Comparison of ENCODE assay signal across 8 cellular contexts in genomic region chr2:95403204-95403721, GRCh38. TPM values are rescaled to one million over a fixed set of nuclear protein-coding genes. Genes with fewer than 3 reads are reported as not detected.
DNase-seq lines count a peak whose midpoint lies in the region; ATAC-seq and TF ChIP-seq lines count a peak whose summit lies in the region.
"Not testable (repeated sequence)": the region's sequence is repeated elsewhere in the genome, so short reads cannot be mapped to it uniquely, and the experiment has no call there.

No MANE protein-coding gene starts in this region.

- CTCF ChIA-PET in CD8-positive, alpha-beta T cell (lab: Charles Lee), result interaction anchor here (0.6 kb wide), 1 partner anchor 32 kb away, joined by 3 read pairs; no protein-coding TSS in a partner anchor
- CTCF ChIA-PET in Panc1 (lab: Charles Lee), result interaction anchor here (1.5 kb wide), 1 partner anchor 58 kb away, joined by 4 read pairs; no protein-coding TSS in a partner anchor

- H3K4me3 Mint-ChIP-seq in CD8-positive, alpha-beta T cell, result peak overlapping the region; percentile 98
- peak overlapping the region; percentile 99 for H3K4me3 Mint-ChIP-seq in activated T-helper 1 cell treated with anti-CD3 and anti-CD28 coated beads, Interleukin-12 subunit alpha, Interleukin-12 subunit beta, Interleukin-2, Interleukin-4 antibody, amounts not matched to agents 30 ng/mL and 10 ng/mL and 1 ng/mL, durations not matched to agents 14 hours and 24 hours and 36 hours

- peaks cover 16% of the 10 kb centered on the region for H3K36me3 Mint-ChIP-seq in CD8-positive, alpha-beta T cell
- not testable (repeated sequence) for H3K36me3 Mint-ChIP-seq in activated T-helper 1 cell treated with anti-CD3 and anti-CD28 coated beads, Interleukin-12 subunit alpha, Interleukin-12 subunit beta, Interleukin-2, Interleukin-4 antibody, amounts not matched to agents 30 ng/mL and 10 ng/mL and 1 ng/mL, durations not matched to agents 14 hours and 24 hours and 36 hours (ENCODE audit: low read depth)

- peak; percentile 18 for ATAC-seq in CD8-positive, alpha-beta T cell
- ATAC-seq in GM21360 (IDR thresholded peaks at IDR 0.05; ENCODE audit: unreplicated experiment) (peak; percentile 42), Panc1 (peak; percentile 49)

- in situ Hi-C loops in Panc1 (cut with HindIII; ENCODE audit: low pct_unique_long_range_greater_than_20kb, low sequenced_read_pairs), result not testable (repeated sequence)

- TF ChIP-seq CTCF in CD8-positive, alpha-beta T cell (IDR thresholded peaks at IDR 0.05), result not testable (repeated sequence)
- TF ChIP-seq CTCF in Panc1 (IDR thresholded peaks at IDR 0.05), result peak; percentile 70
- peak; percentile 55 for TF ChIP-seq CTCF in epithelial cell of proximal tubule (conservative IDR thresholded peaks at IDR 0.05; ENCODE audit: low read depth, low read length)

- H3K27ac Mint-ChIP-seq in CD8-positive, alpha-beta T cell, result peak overlapping the region; percentile 94
- peak overlapping the region; percentile 96 for H3K27ac Mint-ChIP-seq in activated T-helper 1 cell treated with anti-CD3 and anti-CD28 coated beads, Interleukin-12 subunit alpha, Interleukin-12 subunit beta, Interleukin-2, Interleukin-4 antibody, amounts not matched to agents 30 ng/mL and 10 ng/mL and 1 ng/mL, durations not matched to agents 14 hours and 24 hours and 36 hours

- H3K4me1 ChIP-seq in CD8-positive, alpha-beta T cell (ENCODE audit: insufficient read depth, low read length), result peaks cover 16% of the 10 kb centered on the region
- H3K4me1 ChIP-seq in Panc1 (ENCODE audit: control insufficient read depth, insufficient read depth, low read length), result not testable (repeated sequence)

- peak overlapping the region; percentile 61 for H3K27ac ChIP-seq in CD8-positive, alpha-beta T cell (ENCODE audit: low read depth, low read length)
- H3K27ac ChIP-seq in Panc1 (ENCODE audit: low read length), result peak overlapping the region; percentile 83

- not testable (repeated sequence) for H3K27me3 Mint-ChIP-seq in CD8-positive, alpha-beta T cell (ENCODE audit: low read depth); activated T-helper 1 cell treated with anti-CD3 and anti-CD28 coated beads, Interleukin-12 subunit alpha, Interleukin-12 subunit beta, Interleukin-2, Interleukin-4 antibody, amounts not matched to agents 30 ng/mL and 10 ng/mL and 1 ng/mL, durations not matched to agents 14 hours and 24 hours and 36 hours (ENCODE audit: insufficient read depth)

- not testable (repeated sequence) for H3K9me3 ChIP-seq in CD8-positive, alpha-beta T cell (ENCODE audit: low read length); Panc1 (ENCODE audit: control insufficient read depth, insufficient read depth, low read depth, low read length)

- not testable (repeated sequence) for BruUV-seq in Panc1 (replicated peaks; lab: Mats Ljungman, UMichigan)

- intact Hi-C loops in CD8-positive, alpha-beta T cell (cut with DNase I, micrococcal nuclease), result loop anchor here in 1 of 2 experiments (5.0 kb wide), 1 partner anchor 281 kb away; the partner anchor contains the start of gene MRPS5
- intact Hi-C loops in Panc1 (cut with micrococcal nuclease; ENCODE audit: unreplicated experiment), result not testable (repeated sequence)
- intact Hi-C loops in activated T-helper 1 cell treated with anti-CD3 and anti-CD28 coated beads, Interleukin-12 subunit alpha, Interleukin-12 subunit beta, Interleukin-2, Interleukin-4 antibody, amounts not matched to agents 30 ng/mL and 10 ng/mL and 1 ng/mL, durations not matched to agents 14 hours and 24 hours and 36 hours (cut with micrococcal nuclease), result loop anchor here (2.0 to 5.0 kb wide), 5 partner anchors 129 to 380 kb away; partner anchors contain the start of genes MRPS5 and ZNF892

- not testable (repeated sequence) for H3K36me3 ChIP-seq in CD8-positive, alpha-beta T cell (ENCODE audit: insufficient read depth, low read length); Panc1 (ENCODE audit: control insufficient read depth, insufficient read depth, low read length)

- peak overlapping the region; percentile 71 for H3K4me3 ChIP-seq in CD8-positive, alpha-beta T cell (ENCODE audit: low read depth, low read length)
- H3K4me3 ChIP-seq in Panc1 (ENCODE audit: low read depth in 2 of 2, low read length in 2 of 2) (peak overlapping the region; percentile 90 to 99), epithelial cell of proximal tubule (ENCODE audit: low read depth, low read length) (peak overlapping the region; percentile 99)

- POLR2A ChIA-PET in CD8-positive, alpha-beta T cell (lab: Charles Lee), result interaction anchor here (0.8 to 2.4 kb wide), 3 partner anchors 12 to 244 kb away, joined by 3 to 11 read pairs (median 3); partner anchors contain the start of genes ZNF2 and ZNF514
- POLR2A ChIA-PET in Panc1 (lab: Charles Lee), result not testable (repeated sequence)

- not testable (repeated sequence) for H3K27me3 ChIP-seq in CD8-positive, alpha-beta T cell (ENCODE audit: insufficient read depth, low read length); Panc1 (ENCODE audit: control insufficient read depth, insufficient read depth, low read length)

- not testable (repeated sequence) for H3K9me3 Mint-ChIP-seq in CD8-positive, alpha-beta T cell; activated T-helper 1 cell treated with anti-CD3 and anti-CD28 coated beads, Interleukin-12 subunit alpha, Interleukin-12 subunit beta, Interleukin-2, Interleukin-4 antibody, amounts not matched to agents 30 ng/mL and 10 ng/mL and 1 ng/mL, durations not matched to agents 14 hours and 24 hours and 36 hours

- peaks cover 27% of the 10 kb centered on the region for H3K4me1 Mint-ChIP-seq in CD8-positive, alpha-beta T cell (ENCODE audit: low read depth)
- H3K4me1 Mint-ChIP-seq in activated T-helper 1 cell treated with anti-CD3 and anti-CD28 coated beads, Interleukin-12 subunit alpha, Interleukin-12 subunit beta, Interleukin-2, Interleukin-4 antibody, amounts not matched to agents 30 ng/mL and 10 ng/mL and 1 ng/mL, durations not matched to agents 14 hours and 24 hours and 36 hours (ENCODE audit: low read depth), result peaks cover 22% of the 10 kb centered on the region

- DNase-seq in CD8-positive, alpha-beta T cell, result peak in 3 of 7 experiments; percentile 4 to 28 (median 25)
- peak; percentile 45 for DNase-seq in HT1080 (ENCODE audit: low read depth)
- not testable (repeated sequence) for DNase-seq in Panc1 (ENCODE audit: low read depth, low spot score); epithelial cell of proximal tubule (ENCODE audit: low read depth)
- DNase-seq in activated T-helper 1 cell treated with anti-CD3 and anti-CD28 coated beads, Interleukin-12 subunit alpha, Interleukin-12 subunit beta, Interleukin-2, Interleukin-4 antibody, amounts not matched to agents 30 ng/mL and 10 ng/mL and 1 ng/mL, durations not matched to agents 14 hours and 24 hours and 36 hours (ENCODE audit: low spot score), result peak; percentile 25
- DNase-seq in lung microvascular endothelial cell (ENCODE audit: low read depth in 2 of 2), result peak; percentile 37 to 48
- DNase-seq in stimulated activated CD4-positive, alpha-beta T cell treated with anti-CD3 and anti-CD28 coated beads, Interleukin-1b, Interleukin-23, amount 100 ng/mL, for 48 hours, result peak; percentile 38

RNA-seq across cellular contexts. Expression of gene FAHD2A, which starts 0.8 kb away (rescaled TPM):
- 10 to 100 TPM; 25.5 to 26.3 TPM for total RNA-seq in CD8-positive, alpha-beta T cell
- total RNA-seq in HT1080 (2014; rRNA removed; shearing (Covaris generic)), result 35.1 and 41.7 TPM in 2 replicates
- 22.7 and 24.0 TPM in 2 replicates for polyA plus RNA-seq in HT1080 (2015; cell fraction: cytosol; rRNA removed)
- 38.4 and 41.3 TPM in 2 replicates for polyA plus RNA-seq in HT1080 (2015; cell fraction: nucleus; rRNA removed)
- total RNA-seq in Panc1 (2021; ENCODE audit: unreplicated experiment) (17.2 TPM), epithelial cell of proximal tubule (31.4 and 32.5 TPM in 2 replicates), lung microvascular endothelial cell (15.9 and 19.8 TPM in 2 replicates)
- polyA plus RNA-seq in Panc1 (2012; ENCODE audit: insufficient read length), result 13.1 TPM
- 33.2 and 34.9 TPM in 2 replicates for total RNA-seq in activated T-helper 1 cell treated with anti-CD3 and anti-CD28 coated beads, Interleukin-12 subunit alpha, Interleukin-12 subunit beta, Interleukin-2, Interleukin-4 antibody, amounts not matched to agents 30 ng/mL and 10 ng/mL and 1 ng/mL, durations not matched to agents 14 hours and 24 hours and 36 hours
